Comparison of ENCODE assay signal across 1 cellular context in genomic region chr4:10115657-10116624, GRCh38.
TF ChIP-seq lines count a peak whose summit lies in the region.

No MANE protein-coding gene starts in this region.

TF ChIP-seq in SK-N-SH treated with all-trans-retinoic acid at 6 μM for 48 hours, 23 proteins besides CTCF, POLR2A, EP300 and RAD21 (continued from another document):
- no peak for TF ChIP-seq POU6F1 (CRISPR knock-in tag; IDR thresholded peaks at IDR 0.05; ENCODE audit: borderline replicate concordance, low read depth)
- TF ChIP-seq CSDC2 (CRISPR knock-in tag; IDR thresholded peaks at IDR 0.05) = no peak
